19 cellular contexts compared by ENCODE assay signal in genomic region chr1:115073298-115074087, GRCh38. TPM values are rescaled to one million over a fixed set of nuclear protein-coding genes. Genes with fewer than 3 reads are reported as not detected.
DNase-seq lines count a peak whose midpoint lies in the region; ATAC-seq, FAIRE-seq and TF ChIP-seq lines count a peak whose summit lies in the region.
"Had no signal": no experiment of that assay in that cellular context is flagged by ENCODE, and none has a peak within 500 bp of the region (broad histone marks: within the 10 kb centered on the region; RNA-seq: fewer than 3 reads in every experiment).

No MANE protein-coding gene starts in this region.

- H3K79me2 ChIP-seq in HepG2 (ENCODE audit: insufficient read depth, low read length), result no peaks in the 10 kb centered on the region

- H3K9me3 ChIP-seq in vagina, result no peaks in the 10 kb centered on the region
- no peaks in the 10 kb centered on the region for H3K9me3 ChIP-seq in HepG2 (ENCODE audit: low read length)
- H3K9me3 ChIP-seq: left lung had no signal

- H2AFZ ChIP-seq in HepG2 (ENCODE audit: low read length), result no peak overlapping the region

- H3K36me3 ChIP-seq in vagina (no peaks in the 10 kb centered on the region), HepG2 (replicated peaks in 1 of 2; ENCODE audit: control insufficient read depth in 1 of 2, insufficient read depth in 2 of 2, low read length in 2 of 2) (no peaks in the 10 kb centered on the region)

- H3K4me3 ChIP-seq in vagina, result no peak overlapping the region
- H3K4me3 ChIP-seq in HepG2 (replicated peaks in 1 of 3; ENCODE audit: insufficient read depth in 1 of 3, low read depth in 2 of 3, low read length in 3 of 3), result no peak overlapping the region
- H3K4me3 ChIP-seq: left lung had no signal

- DNase-seq in immature natural killer cell (peak; percentile 24 to 37 (median 28)), vagina (ENCODE audit: extremely low spot score in 2 of 2) (no peak), HepG2 (ENCODE audit: low spot score) (no peak), D721Med (ENCODE audit: insufficient read length, low spot score) (no peak), WTC11 (ENCODE audit: low spot score) (no peak)
- peak; percentile 53 for DNase-seq in stimulated activated CD8-positive, alpha-beta memory T cell treated with anti-CD3 and anti-CD28 coated beads, Interleukin-4, amount 100 ng/mL, for 48 hours
- DNase-seq: activated CD4-positive, alpha-beta T cell treated with anti-CD3 and anti-CD28 coated beads, Interleukin-2, amount 10 ng/mL, durations not matched to agents 24 days and 14 days; DMS79 treated with DMSO at 0.1 percent for 48 hours; hypothalamus; left lung; NCI-H2081 treated with DMSO at 0.1 percent for 48 hours; stimulated activated naive CD4-positive, alpha-beta T cell treated with Interleukin-2 at 50 U/mL for 16 hours had no signal

- no peaks in the 10 kb centered on the region for H3K9me3 Mint-ChIP-seq in activated T-helper 17 cell treated with anti-CD3 and anti-CD28 coated beads, Interleukin-2, amount 50 U/mL, for 72 hours
- no peaks in the 10 kb centered on the region for H3K9me3 Mint-ChIP-seq in immature natural killer cell
- no peaks in the 10 kb centered on the region for H3K9me3 Mint-ChIP-seq in WTC11
- H3K9me3 Mint-ChIP-seq: activated CD4-positive, alpha-beta T cell treated with anti-CD3 and anti-CD28 coated beads, Interleukin-2, amount 10 ng/mL, durations not matched to agents 24 days and 14 days had no signal

- H3K27ac Mint-ChIP-seq in activated T-helper 17 cell treated with anti-CD3 and anti-CD28 coated beads, Interleukin-2, amount 50 U/mL, for 72 hours, result peak overlapping the region; percentile 65
- H3K27ac Mint-ChIP-seq in immature natural killer cell (peak overlapping the region in 4 of 6 donors; percentile 37 to 55 (median 48)), WTC11 (no peak overlapping the region)
- H3K27ac Mint-ChIP-seq: activated CD4-positive, alpha-beta T cell treated with anti-CD3 and anti-CD28 coated beads, Interleukin-2, amount 10 ng/mL, durations not matched to agents 24 days and 14 days had no signal

- in situ Hi-C loops in HepG2 (cut with HindIII; ENCODE audit: extremely low pct_ligation_motif_present, low pct_unique_long_range_greater_than_20kb), result no loop called here

- no peak for TF ChIP-seq EP300 in HepG2 (IDR thresholded peaks at IDR 0.05; ENCODE audit: low read depth in 2 of 2, low read length in 2 of 2)
- TF ChIP-seq EP300 in HepG2 (CRISPR knock-in tag; IDR thresholded peaks at IDR 0.05; ENCODE audit: borderline replicate concordance), result no peak

- intact Hi-C loops in vagina (cut with DNase I) (no loop called here), HepG2 (cut with micrococcal nuclease; ENCODE audit: unreplicated experiment) (no loop called here)

- CTCF ChIA-PET in HepG2 (lab: Yijun Ruan, JAX; ENCODE audit: low intra/inter-chr PET ratio, low total read pairs) (no interaction called here), WTC11 (lab: Charles Lee) (interaction anchor here (1.4 to 2.4 kb wide), 2 partner anchors 21 kb away, joined by 5 to 11 read pairs; no protein-coding TSS in a partner anchor)

- H3K4me1 ChIP-seq in vagina (no peaks in the 10 kb centered on the region), HepG2 (ENCODE audit: insufficient read depth, low read length) (no peaks in the 10 kb centered on the region)
- H3K4me1 ChIP-seq: left lung had no signal

- no peak for FAIRE-seq in HepG2 (lab: Jason Lieb, UNC)
- FAIRE-seq in D721Med (lab: Jason Lieb, UNC), result no peak

- peak; percentile 51 for ATAC-seq in GM19351 (IDR thresholded peaks at IDR 0.05; ENCODE audit: unreplicated experiment)
- ATAC-seq in activated T-helper 17 cell treated with anti-CD3 and anti-CD28 coated beads, Interleukin-2, amount 50 U/mL, for 72 hours (replicated peaks), result peak; percentile 84
- ATAC-seq in HepG2, result no peak
- no peak for ATAC-seq in WTC11
- ATAC-seq: left lung, sciatic nerve had no signal

- no peak overlapping the region for H3K9ac ChIP-seq in HepG2 (ENCODE audit: insufficient read depth, low read depth, low read length)

- TF ChIP-seq POLR2A in vagina (IDR thresholded peaks at IDR 0.05) (no peak), HepG2 (IDR thresholded peaks at IDR 0.05; ENCODE audit: insufficient read depth in 1 of 2, low read depth in 2 of 2, low read length in 2 of 2) (no peak)

- TF ChIP-seq RAD21 in HepG2 (CRISPR knock-in tag; IDR thresholded peaks at IDR 0.05), result no peak

- peak overlapping the region; percentile 12 for H3K4me3 Mint-ChIP-seq in activated T-helper 17 cell treated with anti-CD3 and anti-CD28 coated beads, Interleukin-2, amount 50 U/mL, for 72 hours
- H3K4me3 Mint-ChIP-seq in immature natural killer cell (peak overlapping the region in 2 of 5 donors; percentile 35 to 38), WTC11 (no peak overlapping the region)
- H3K4me3 Mint-ChIP-seq: activated CD4-positive, alpha-beta T cell treated with anti-CD3 and anti-CD28 coated beads, Interleukin-2, amount 10 ng/mL, durations not matched to agents 24 days and 14 days had no signal

- 17% methylated on average over 9 of the region's 10 CpGs for WGBS in HepG2 (ENCODE audit: low lambda C conversion rate)

- no peak for TF ChIP-seq CTCF in vagina (IDR thresholded peaks at IDR 0.05)
- TF ChIP-seq CTCF in HepG2 (CRISPR knock-in tag; IDR thresholded peaks at IDR 0.05), result no peak
- no peak for TF ChIP-seq CTCF in D721Med (IDR thresholded peaks at IDR 0.05; ENCODE audit: insufficient read depth, missing control alignments)
- TF ChIP-seq CTCF in WTC11 (IDR thresholded peaks at IDR 0.05), result no peak

- no peaks in the 10 kb centered on the region for H3K36me3 Mint-ChIP-seq in activated T-helper 17 cell treated with anti-CD3 and anti-CD28 coated beads, Interleukin-2, amount 50 U/mL, for 72 hours (ENCODE audit: low read depth)
- H3K36me3 Mint-ChIP-seq in immature natural killer cell, result peaks cover 10 to 30% (median 24%) of the 10 kb centered on the region in 3 donors
- no peaks in the 10 kb centered on the region for H3K36me3 Mint-ChIP-seq in WTC11

- BruUV-seq in HepG2 (replicated peaks; lab: Mats Ljungman, UMichigan), result no TSS peak

- H3K27me3 ChIP-seq in vagina, result no peaks in the 10 kb centered on the region
- peaks cover 3 to 16% of the 10 kb centered on the region in 2 experiments for H3K27me3 ChIP-seq in HepG2 (ENCODE audit: control insufficient read depth in 1 of 2, insufficient read depth in 2 of 2, low read length in 2 of 2)
- H3K27me3 ChIP-seq: left lung had no signal

- H3K4me2 ChIP-seq in HepG2 (ENCODE audit: low read depth, low read length), result no peak overlapping the region

- H3K27me3 Mint-ChIP-seq in activated T-helper 17 cell treated with anti-CD3 and anti-CD28 coated beads, Interleukin-2, amount 50 U/mL, for 72 hours, result no peaks in the 10 kb centered on the region
- H3K27me3 Mint-ChIP-seq in immature natural killer cell (ENCODE audit: low read depth in 3 of 3) (peaks cover 0 to 2% (median 2%) of the 10 kb centered on the region in 3 donors), WTC11 (ENCODE audit: low read depth) (no peaks in the 10 kb centered on the region; the same call in none of the 2 replicates)

- peaks cover 42% of the 10 kb centered on the region for H3K4me1 Mint-ChIP-seq in activated T-helper 17 cell treated with anti-CD3 and anti-CD28 coated beads, Interleukin-2, amount 50 U/mL, for 72 hours
- H3K4me1 Mint-ChIP-seq in immature natural killer cell (peaks cover 31 to 46% of the 10 kb centered on the region in 2 donors), WTC11 (0 out of 2 replicates have a peak, but pooled peaks cover 3% of the 10 kb centered on the region)

- H3K27ac ChIP-seq in vagina (no peak overlapping the region), HepG2 (ENCODE audit: extremely low read length, insufficient read depth, low read length) (no peak overlapping the region)
- H3K27ac ChIP-seq: left lung had no signal

- POLR2A ChIA-PET in HepG2 (lab: Yijun Ruan, JAX), result no interaction called here
- POLR2A ChIA-PET in WTC11 (lab: Charles Lee), result no interaction called here

- no peaks in the 10 kb centered on the region for H4K20me1 ChIP-seq in HepG2 (ENCODE audit: insufficient read depth, low read length)

RNA-seq across cellular contexts. Expression of gene TSPAN2, which starts 15.8 kb away (rescaled TPM):
- total RNA-seq in activated T-helper 17 cell treated with anti-CD3 and anti-CD28 coated beads, Interleukin-2, amount 50 U/mL, for 72 hours, result 1 to 10 TPM in 1 of 2 donors, under 1 TPM in 1; 0.95 to 2.5 TPM
- polyA plus RNA-seq in immature natural killer cell, result 10 to 100 TPM; 50.1 to 80.1 (median 76.2) TPM
- total RNA-seq in vagina, result 10.6 TPM
- total RNA-seq in HepG2 (2016; rRNA removed; fragmentation: Illumina TruSeq; extraction: Trizol), result not detected in 2 replicates
- not detected in 2 replicates for total RNA-seq in HepG2 (2016; cell fraction: cytosol; rRNA removed; fragmentation: Illumina TruSeq; extraction: Trizol; ENCODE audit: low read depth)
- total RNA-seq in HepG2 (2016; cell fraction: insoluble cytoplasmic fraction; rRNA removed; fragmentation: Illumina TruSeq; extraction: Trizol), result not detected in 2 replicates
- total RNA-seq in HepG2 (2016; cell fraction: membrane; rRNA removed; fragmentation: Illumina TruSeq; extraction: Trizol), result not detected in 2 replicates
- total RNA-seq in HepG2 (2016; cell fraction: nucleus; rRNA removed; fragmentation: Illumina TruSeq; extraction: Trizol), result not detected in 2 replicates
- not detected in 2 replicates for polyA plus RNA-seq in HepG2 (2011; rRNA removed)
- not detected in 2 replicates for polyA plus RNA-seq in HepG2 (2011; cell fraction: cytosol; rRNA removed)
- polyA plus RNA-seq in HepG2 (2011; cell fraction: nucleus; rRNA removed), result not detected in 2 replicates
- not detected in 2 replicates for polyA plus RNA-seq in HepG2 (2012)
- not detected in 2 replicates for polyA plus RNA-seq in HepG2 (2016; cell fraction: cytosol; fragmentation: Illumina TruSeq; extraction: Trizol; ENCODE audit: low read depth)
- not detected in 2 replicates for polyA plus RNA-seq in HepG2 (2016; cell fraction: insoluble cytoplasmic fraction; fragmentation: Illumina TruSeq; extraction: Trizol; ENCODE audit: low read depth)
- not detected in 2 replicates for polyA plus RNA-seq in HepG2 (2016; cell fraction: membrane; fragmentation: Illumina TruSeq; extraction: Trizol; ENCODE audit: low read depth)
- not detected in 2 replicates for polyA plus RNA-seq in HepG2 (2016; cell fraction: nucleus; fragmentation: Illumina TruSeq; extraction: Trizol; ENCODE audit: insufficient read depth, low read depth)
- not detected in 2 replicates for polyA minus RNA-seq in HepG2 (2011; rRNA and poly(A)+ RNA removed; ENCODE audit: low replicate concordance)
- not detected in 2 replicates for polyA minus RNA-seq in HepG2 (2011; cell fraction: cytosol; rRNA and poly(A)+ RNA removed)
- not detected in 2 replicates for polyA minus RNA-seq in HepG2 (2011; cell fraction: nucleus; rRNA and poly(A)+ RNA removed)
- total RNA-seq in WTC11 (2021), result 12.0 to 14.8 TPM (median 14.6 TPM) in 3 replicates

RNA-seq across cellular contexts. Expression of gene TSHB, which starts 43.9 kb away (rescaled TPM):
- not detected for total RNA-seq in activated T-helper 17 cell treated with anti-CD3 and anti-CD28 coated beads, Interleukin-2, amount 50 U/mL, for 72 hours
- not detected for polyA plus RNA-seq in immature natural killer cell
- total RNA-seq in vagina, result not detected
- not detected in 2 replicates for total RNA-seq in HepG2 (2016; rRNA removed; fragmentation: Illumina TruSeq; extraction: Trizol)
- not detected in 2 replicates for total RNA-seq in HepG2 (2016; cell fraction: cytosol; rRNA removed; fragmentation: Illumina TruSeq; extraction: Trizol; ENCODE audit: low read depth)
- total RNA-seq in HepG2 (2016; cell fraction: insoluble cytoplasmic fraction; rRNA removed; fragmentation: Illumina TruSeq; extraction: Trizol), result not detected in 2 replicates
- not detected in 2 replicates for total RNA-seq in HepG2 (2016; cell fraction: membrane; rRNA removed; fragmentation: Illumina TruSeq; extraction: Trizol)
- total RNA-seq in HepG2 (2016; cell fraction: nucleus; rRNA removed; fragmentation: Illumina TruSeq; extraction: Trizol), result not detected in 2 replicates
- not detected in 2 replicates for polyA plus RNA-seq in HepG2 (2011; rRNA removed)
- polyA plus RNA-seq in HepG2 (2011; cell fraction: cytosol; rRNA removed), result not detected in 2 replicates
- not detected in 2 replicates for polyA plus RNA-seq in HepG2 (2011; cell fraction: nucleus; rRNA removed)
- not detected in 2 replicates for polyA plus RNA-seq in HepG2 (2012)
- not detected in 2 replicates for polyA plus RNA-seq in HepG2 (2016; cell fraction: cytosol; fragmentation: Illumina TruSeq; extraction: Trizol; ENCODE audit: low read depth)
- not detected in 2 replicates for polyA plus RNA-seq in HepG2 (2016; cell fraction: insoluble cytoplasmic fraction; fragmentation: Illumina TruSeq; extraction: Trizol; ENCODE audit: low read depth)
- polyA plus RNA-seq in HepG2 (2016; cell fraction: membrane; fragmentation: Illumina TruSeq; extraction: Trizol; ENCODE audit: low read depth), result not detected in 2 replicates
- not detected in 2 replicates for polyA plus RNA-seq in HepG2 (2016; cell fraction: nucleus; fragmentation: Illumina TruSeq; extraction: Trizol; ENCODE audit: insufficient read depth, low read depth)
- not detected in 2 replicates for polyA minus RNA-seq in HepG2 (2011; rRNA and poly(A)+ RNA removed; ENCODE audit: low replicate concordance)
- polyA minus RNA-seq in HepG2 (2011; cell fraction: cytosol; rRNA and poly(A)+ RNA removed), result not detected in 2 replicates
- not detected in 2 replicates for polyA minus RNA-seq in HepG2 (2011; cell fraction: nucleus; rRNA and poly(A)+ RNA removed)
- total RNA-seq in WTC11 (2021), result not detected in 3 replicates
- total RNA-seq: activated CD4-positive, alpha-beta T cell treated with anti-CD3 and anti-CD28 coated beads, Interleukin-2, amount 10 ng/mL, durations not matched to agents 24 days and 14 days; dermis microvascular lymphatic vessel endothelial cell; H4; left lung; sciatic nerve had no signal
- polyA plus RNA-seq: BJ, neural cell had no signal

Comparison
In these comparisons a context has a peak if more than half of its experiments do, and no peak if none do; other contexts are left out.
1. ATAC-seq: peak in GM19351 (single experiment) and activated T-helper 17 cell treated with anti-CD3 and anti-CD28 coated beads, Interleukin-2, amount 50 U/mL, for 72 hours (single experiment); none in HepG2 (single experiment) and WTC11 (single experiment).
2. DNase-seq: peak in immature natural killer cell (3 of 3) and stimulated activated CD8-positive, alpha-beta memory T cell treated with anti-CD3 and anti-CD28 coated beads, Interleukin-4, amount 100 ng/mL, for 48 hours (single experiment); none in vagina (0 of 2), HepG2 (single experiment), D721Med (single experiment) and WTC11 (single experiment).